In the genomic region with DNA sequence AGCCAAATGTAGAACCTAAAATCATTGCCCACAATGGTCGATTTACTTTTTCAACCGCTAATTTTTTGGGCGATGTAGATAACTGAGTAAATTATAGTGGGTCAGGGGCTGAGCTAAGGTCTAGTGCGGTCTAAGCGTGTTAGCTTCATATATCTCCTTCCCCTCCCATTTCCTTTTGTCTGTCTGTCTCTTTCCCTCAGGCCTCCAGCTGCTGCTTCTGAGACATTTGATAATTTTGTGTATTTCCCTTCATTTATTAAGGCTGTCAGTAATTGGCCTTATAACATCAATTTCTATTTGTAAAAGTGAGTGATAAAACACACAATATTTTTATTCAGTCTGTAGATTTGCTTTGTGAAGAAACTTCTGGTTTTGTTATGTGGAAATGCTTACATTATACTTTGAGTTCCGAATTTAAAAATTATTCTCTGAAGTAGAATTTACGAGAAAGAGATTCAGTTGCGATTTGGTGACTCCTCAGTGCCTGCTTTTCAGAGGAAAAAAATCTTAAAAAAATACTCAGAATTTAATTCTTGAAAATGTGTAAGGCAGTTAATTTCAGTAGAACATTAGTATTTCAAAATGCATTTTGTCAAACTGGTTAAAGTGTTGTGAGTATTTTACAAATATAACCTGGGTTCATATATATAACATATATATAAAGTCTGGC, we compare ENCODE assay signal across 2 cellular contexts.
TF ChIP-seq lines count a peak whose summit lies in the region.

No MANE protein-coding gene starts in this region.

TF ChIP-seq in SK-N-SH, 30 proteins besides CTCF, POLR2A, EP300 and RAD21 (continued from another document):
- TF ChIP-seq, protein P1, sequence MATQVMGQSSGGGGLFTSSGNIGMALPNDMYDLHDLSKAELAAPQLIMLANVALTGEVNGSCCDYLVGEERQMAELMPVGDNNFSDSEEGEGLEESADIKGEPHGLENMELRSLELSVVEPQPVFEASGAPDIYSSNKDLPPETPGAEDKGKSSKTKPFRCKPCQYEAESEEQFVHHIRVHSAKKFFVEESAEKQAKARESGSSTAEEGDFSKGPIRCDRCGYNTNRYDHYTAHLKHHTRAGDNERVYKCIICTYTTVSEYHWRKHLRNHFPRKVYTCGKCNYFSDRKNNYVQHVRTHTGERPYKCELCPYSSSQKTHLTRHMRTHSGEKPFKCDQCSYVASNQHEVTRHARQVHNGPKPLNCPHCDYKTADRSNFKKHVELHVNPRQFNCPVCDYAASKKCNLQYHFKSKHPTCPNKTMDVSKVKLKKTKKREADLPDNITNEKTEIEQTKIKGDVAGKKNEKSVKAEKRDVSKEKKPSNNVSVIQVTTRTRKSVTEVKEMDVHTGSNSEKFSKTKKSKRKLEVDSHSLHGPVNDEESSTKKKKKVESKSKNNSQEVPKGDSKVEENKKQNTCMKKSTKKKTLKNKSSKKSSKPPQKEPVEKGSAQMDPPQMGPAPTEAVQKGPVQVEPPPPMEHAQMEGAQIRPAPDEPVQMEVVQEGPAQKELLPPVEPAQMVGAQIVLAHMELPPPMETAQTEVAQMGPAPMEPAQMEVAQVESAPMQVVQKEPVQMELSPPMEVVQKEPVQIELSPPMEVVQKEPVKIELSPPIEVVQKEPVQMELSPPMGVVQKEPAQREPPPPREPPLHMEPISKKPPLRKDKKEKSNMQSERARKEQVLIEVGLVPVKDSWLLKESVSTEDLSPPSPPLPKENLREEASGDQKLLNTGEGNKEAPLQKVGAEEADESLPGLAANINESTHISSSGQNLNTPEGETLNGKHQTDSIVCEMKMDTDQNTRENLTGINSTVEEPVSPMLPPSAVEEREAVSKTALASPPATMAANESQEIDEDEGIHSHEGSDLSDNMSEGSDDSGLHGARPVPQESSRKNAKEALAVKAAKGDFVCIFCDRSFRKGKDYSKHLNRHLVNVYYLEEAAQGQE (IDR thresholded peaks at IDR 0.05; ENCODE audit: low read depth, low read length), result no peak
- TF ChIP-seq YY1 (IDR thresholded peaks at IDR 0.05; ENCODE audit: low read depth) (no peak), MEF2A (IDR thresholded peaks at IDR 0.05; ENCODE audit: borderline replicate concordance, low read depth) (no peak), TAF1 (IDR thresholded peaks at IDR 0.05; ENCODE audit: borderline replicate concordance, low read depth, low read length) (no peak), RXRA (IDR thresholded peaks at IDR 0.05; ENCODE audit: borderline replicate concordance, low read depth) (no peak), GATA2 (CRISPR knock-in tag; IDR thresholded peaks at IDR 0.05) (no peak)
- TF ChIP-seq, protein P2, sequence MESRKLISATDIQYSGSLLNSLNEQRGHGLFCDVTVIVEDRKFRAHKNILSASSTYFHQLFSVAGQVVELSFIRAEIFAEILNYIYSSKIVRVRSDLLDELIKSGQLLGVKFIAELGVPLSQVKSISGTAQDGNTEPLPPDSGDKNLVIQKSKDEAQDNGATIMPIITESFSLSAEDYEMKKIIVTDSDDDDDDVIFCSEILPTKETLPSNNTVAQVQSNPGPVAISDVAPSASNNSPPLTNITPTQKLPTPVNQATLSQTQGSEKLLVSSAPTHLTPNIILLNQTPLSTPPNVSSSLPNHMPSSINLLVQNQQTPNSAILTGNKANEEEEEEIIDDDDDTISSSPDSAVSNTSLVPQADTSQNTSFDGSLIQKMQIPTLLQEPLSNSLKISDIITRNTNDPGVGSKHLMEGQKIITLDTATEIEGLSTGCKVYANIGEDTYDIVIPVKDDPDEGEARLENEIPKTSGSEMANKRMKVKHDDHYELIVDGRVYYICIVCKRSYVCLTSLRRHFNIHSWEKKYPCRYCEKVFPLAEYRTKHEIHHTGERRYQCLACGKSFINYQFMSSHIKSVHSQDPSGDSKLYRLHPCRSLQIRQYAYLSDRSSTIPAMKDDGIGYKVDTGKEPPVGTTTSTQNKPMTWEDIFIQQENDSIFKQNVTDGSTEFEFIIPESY (IDR thresholded peaks at IDR 0.05; ENCODE audit: borderline replicate concordance, low read depth), result no peak

TF ChIP-seq in SK-N-SH treated with all-trans-retinoic acid at 6 μM for 48 hours, 23 proteins besides CTCF, POLR2A, EP300 and RAD21 (continued from another document):
- TF ChIP-seq ZFP3 (CRISPR knock-in tag; IDR thresholded peaks at IDR 0.05) (no peak), ESRRG (CRISPR knock-in tag; IDR thresholded peaks at IDR 0.05) (no peak)
